14 cellular contexts compared by ENCODE assay signal in the genomic region with DNA sequence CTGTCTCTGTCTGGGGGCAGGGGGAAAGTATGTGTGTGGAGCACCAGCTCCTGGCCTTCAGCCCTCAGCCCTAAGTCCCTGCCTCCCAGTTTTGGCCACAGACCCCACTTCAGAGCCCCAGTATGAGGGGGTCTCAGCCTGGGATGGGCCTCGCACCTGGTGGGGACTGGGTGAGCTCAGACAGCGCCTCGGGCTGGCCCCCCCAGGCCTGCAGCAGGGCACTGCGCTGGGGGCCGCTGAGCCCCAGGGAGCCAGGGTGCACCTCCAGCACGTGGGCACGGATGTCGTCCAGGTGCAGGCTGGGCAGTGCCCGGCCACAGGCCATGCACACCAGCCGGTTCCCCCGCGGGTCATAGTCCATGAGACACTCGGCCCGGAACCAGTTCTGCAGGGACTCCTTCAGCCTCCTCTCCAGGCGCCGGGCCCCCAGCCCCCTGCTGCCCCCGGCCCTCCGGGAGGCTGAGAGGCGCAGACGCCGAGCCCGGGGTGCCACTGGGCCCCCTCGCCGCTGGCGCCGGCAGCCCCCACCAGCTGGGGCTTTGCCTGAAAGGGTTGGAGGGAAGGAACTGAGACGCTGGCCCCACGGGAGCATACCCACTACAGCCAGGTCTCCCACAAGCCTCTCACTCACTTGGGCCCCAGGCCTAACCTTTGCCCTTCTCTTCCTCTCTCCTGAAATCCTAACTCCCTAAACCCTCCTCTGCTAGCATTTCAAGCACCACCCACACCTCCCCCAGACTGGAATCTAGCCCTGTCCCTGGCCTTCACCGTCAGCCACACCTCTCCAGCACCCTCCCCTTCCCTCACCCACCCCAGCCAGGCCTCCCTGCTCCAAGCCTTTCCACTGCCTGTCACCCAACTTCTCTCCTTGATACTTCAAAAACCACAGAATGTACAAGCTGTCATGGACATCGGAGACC. TPM values are rescaled to one million over a fixed set of nuclear protein-coding genes. Genes with fewer than 3 reads are reported as not detected.
A peak's percentile ranks its signal among the peaks of the same experiment; 100 is the strongest.
DNase-seq lines count a peak whose midpoint lies in the region; ATAC-seq, FAIRE-seq and TF ChIP-seq lines count a peak whose summit lies in the region.
"Had no signal": no experiment of that assay in that cellular context is flagged by ENCODE, and none has a peak within 500 bp of the region (broad histone marks: within the 10 kb centered on the region; RNA-seq: fewer than 3 reads in every experiment).

No MANE protein-coding gene starts in this region.

- H2BK120ac ChIP-seq in H1 (replicated peaks; ENCODE audit: low read depth, low read length) = peak overlapping the region; percentile 28

- peak overlapping the region; percentile 10 for H3K56ac ChIP-seq in H1 (replicated peaks; ENCODE audit: insufficient read length, low read depth, low read length)

- H3K27ac Mint-ChIP-seq in nephron (peak overlapping the region; percentile 88 to 99 (median 92)), CD14-positive monocyte (peak overlapping the region in 1 of 7 donors; percentile 68)
- H3K27ac Mint-ChIP-seq in activated T-cell treated with anti-CD3 and anti-CD28 coated beads, Interleukin-2, amount 50 U/mL, for 24 hours = no peak overlapping the region
- H3K27ac Mint-ChIP-seq: naive B cell had no signal

- no peak for FAIRE-seq in H1 (lab: Jason Lieb, UNC)
- FAIRE-seq: frontal cortex had no signal

- no peaks in the 10 kb centered on the region for H3K9me3 ChIP-seq in HUES64 (ENCODE audit: insufficient read depth, low read depth, low read length)
- H3K9me3 ChIP-seq in H1 (ENCODE audit: insufficient read depth in 2 of 2, low read depth in 1 of 2, low read length in 1 of 2) = no peaks in the 10 kb centered on the region
- H3K9me3 ChIP-seq: BE2C had no signal

- CTCF ChIA-PET in H1 (lab: Charles Lee; ENCODE audit: partially characterized antibody) = interaction anchor here (0.6 to 2.7 kb wide), 8 partner anchors 44 to 260 kb away, joined by 3 to 8 read pairs (median 3); no protein-coding TSS in a partner anchor

- H3K9me3 Mint-ChIP-seq in nephron (no peaks in the 10 kb centered on the region), CD14-positive monocyte (peaks cover 0 to 5% (median 3%) of the 10 kb centered on the region in 7 donors)
- H3K9me3 Mint-ChIP-seq in activated T-cell treated with anti-CD3 and anti-CD28 coated beads, Interleukin-2, amount 50 U/mL, for 24 hours = no peaks in the 10 kb centered on the region
- H3K9me3 Mint-ChIP-seq: naive B cell had no signal

- peak overlapping the region; percentile 90; the same call in 1 of the 2 replicates for H2AK5ac ChIP-seq in H1 (ENCODE audit: low read depth, low read length)

- intact Hi-C loops in CD14-positive monocyte (cut with micrococcal nuclease) = loop anchor here (5.0 to 10.0 kb wide), 3 partner anchors 182 to 382 kb away; no protein-coding TSS in a partner anchor
- intact Hi-C loops in sciatic nerve (cut with DNase I) = no loop called here

- no peak overlapping the region for H3K14ac ChIP-seq in H1 (ENCODE audit: insufficient read length)

- H3K4me2 ChIP-seq in H1 (ENCODE audit: insufficient read depth in 1 of 2, low read depth in 2 of 2, low read length in 2 of 2) = peak overlapping the region; percentile 78 to 93

- peak overlapping the region; percentile 72; the same call in 1 of the 2 replicates for H2BK15ac ChIP-seq in H1 (ENCODE audit: low read length)

- 59% methylated on average over 30 of the region's 30 CpGs for WGBS in HUES64
- 80% methylated on average over 19 of the region's 30 CpGs; no CpG with 5 or more reads in 1 of the 2 experiments for WGBS in H1 (ENCODE audit: extremely low coverage in 1 of 2, insufficient coverage in 1 of 2, insufficient read length in 1 of 2, insufficient replicate concordance in 2 of 2, low coverage in 1 of 2, low lambda C conversion rate in 2 of 2, missing lambda C conversion rate in 1 of 2), 2 experiments

- H2AFZ ChIP-seq in H1 (ENCODE audit: low read length) = no peak overlapping the region

- no peak overlapping the region; the same call in 1 of the 2 replicates for H2BK12ac ChIP-seq in H1 (ENCODE audit: low read depth, low read length)

- no peak for TF ChIP-seq EP300 in H1 (IDR thresholded peaks at IDR 0.05; ENCODE audit: borderline replicate concordance in 1 of 2, low read depth in 2 of 2, low read length in 2 of 2)

- H3K4me3 ChIP-seq in HUES64 (ENCODE audit: low read length) = peak overlapping the region; percentile 88
- H3K4me3 ChIP-seq in H1 (ENCODE audit: extremely low read depth in 1 of 4, insufficient read depth in 2 of 4, low read depth in 3 of 4, low read length in 4 of 4) = peak overlapping the region; percentile 16 to 96 (median 58); a peak in 6 of 8 replicates

- peaks cover 8% of the 10 kb centered on the region for H3K36me3 ChIP-seq in HUES64 (ENCODE audit: insufficient read depth, low read length)
- peaks cover 0 to 13% (median 0%) of the 10 kb centered on the region in 4 experiments; a peak in 2 of 8 replicates for H3K36me3 ChIP-seq in H1 (ENCODE audit: control insufficient read depth in 2 of 4, insufficient read depth in 4 of 4, low read length in 3 of 4)
- H3K36me3 ChIP-seq: BE2C had no signal

- peaks cover 19 to 21% of the 10 kb centered on the region in 2 experiments for H4K20me1 ChIP-seq in H1 (replicated peaks in 1 of 2; ENCODE audit: control insufficient read depth in 1 of 2, insufficient read depth in 2 of 2, low read length in 2 of 2)

- peak overlapping the region; percentile 24 for H4K5ac ChIP-seq in H1 (ENCODE audit: insufficient read length, low read depth, low read length)

- TF ChIP-seq POLR2A in H1 (IDR thresholded peaks at IDR 0.05; ENCODE audit: control extremely low read depth in 1 of 2, low read depth in 2 of 2, low read length in 2 of 2) = no peak

- TF ChIP-seq CTCF in H1 (IDR thresholded peaks at IDR 0.05; ENCODE audit: control extremely low read depth in 1 of 3, insufficient read depth in 1 of 3, low read depth in 1 of 3, low read length in 3 of 3) (no peak), nephron (IDR thresholded peaks at IDR 0.05; ENCODE audit: unreplicated experiment in 3 of 3) (no peak), CD14-positive monocyte (IDR thresholded peaks at IDR 0.05) (no peak)

- no peak overlapping the region for H3K23ac ChIP-seq in H1 (ENCODE audit: insufficient read length)

- H3K4me1 ChIP-seq in HUES64 (ENCODE audit: insufficient read depth, low read length) (peaks cover 48% of the 10 kb centered on the region), H1 (replicated peaks in 1 of 4; ENCODE audit: control insufficient read depth in 3 of 4, insufficient read depth in 4 of 4, low read length in 3 of 4) (peaks cover 5 to 42% (median 29%) of the 10 kb centered on the region in 4 experiments)
- H3K4me1 ChIP-seq: BE2C had no signal

- peak overlapping the region; percentile 80 to 92 (median 81) for H3K4me3 Mint-ChIP-seq in nephron
- H3K4me3 Mint-ChIP-seq in CD14-positive monocyte = no peak overlapping the region
- H3K4me3 Mint-ChIP-seq in activated T-cell treated with anti-CD3 and anti-CD28 coated beads, Interleukin-2, amount 50 U/mL, for 24 hours = no peak overlapping the region

- H2BK5ac ChIP-seq in H1 (ENCODE audit: low read depth, low read length) = peak overlapping the region; percentile 73; the same call in 1 of the 2 replicates

- H3K18ac ChIP-seq in H1 (ENCODE audit: extremely low read depth, low read length) = peak overlapping the region; percentile 32

- H3K27me3 ChIP-seq in HUES64 (ENCODE audit: insufficient read depth, low read length) (peaks cover 7% of the 10 kb centered on the region), H1 (replicated peaks in 1 of 4; ENCODE audit: control insufficient read depth in 3 of 4, extremely low read depth in 1 of 4, insufficient read depth in 3 of 4, low read length in 3 of 4) (peaks cover 0 to 6% (median 5%) of the 10 kb centered on the region in 4 experiments; a peak in 5 of 7 replicates)
- H3K27me3 ChIP-seq: BE2C had no signal

- H3K79me1 ChIP-seq in H1 (ENCODE audit: low read depth, low read length) = peaks cover 9% of the 10 kb centered on the region

- DNase-seq in 8988T (peak; percentile 80), H1 (ENCODE audit: low read depth in 1 of 2, low spot score in 2 of 2) (peak in 1 of 2 experiments; percentile 70), CD14-positive monocyte (ENCODE audit: low spot score) (no peak), sciatic nerve (ENCODE audit: low spot score) (no peak)
- DNase-seq in activated T-cell treated with anti-CD3 and anti-CD28 coated beads, Interleukin-2, amount 50 U/mL, for 24 hours = no peak
- DNase-seq: activated CD8-positive, alpha-beta memory T cell treated with anti-CD3 and anti-CD28 coated beads, Interleukin-2, amount 50 U/mL, for 48 hours; BE2C; naive B cell; NCI-H1694 treated with DMSO at 0.1 percent for 48 hours; OCI-M1 had no signal

- H3K36me3 Mint-ChIP-seq in nephron (ENCODE audit: low read depth) (peaks cover 12% of the 10 kb centered on the region), CD14-positive monocyte (peaks cover 3 to 4% of the 10 kb centered on the region in 2 donors)
- peaks cover 5% of the 10 kb centered on the region for H3K36me3 Mint-ChIP-seq in activated T-cell treated with anti-CD3 and anti-CD28 coated beads, Interleukin-2, amount 50 U/mL, for 24 hours (ENCODE audit: low read depth)
- H3K36me3 Mint-ChIP-seq: naive B cell had no signal

- POLR2A ChIA-PET in H1 (lab: Charles Lee; ENCODE audit: partially characterized antibody) = interaction anchor here (0.6 to 6.8 kb wide), 27 partner anchors 9 to 221 kb away, joined by 3 to 73 read pairs (median 3); partner anchors contain the start of genes RCOR2 and SPINDOC

- no peak for TF ChIP-seq RAD21 in H1 (IDR thresholded peaks at IDR 0.05 in 1 of 2, conservative IDR thresholded peaks at IDR 0.05 in 1 of 2; ENCODE audit: low read depth in 2 of 2, low read length in 2 of 2)

- peaks cover 32% of the 10 kb centered on the region for H3K4me1 Mint-ChIP-seq in nephron
- peaks cover 12% of the 10 kb centered on the region for H3K4me1 Mint-ChIP-seq in CD14-positive monocyte
- peaks cover 8% of the 10 kb centered on the region for H3K4me1 Mint-ChIP-seq in activated T-cell treated with anti-CD3 and anti-CD28 coated beads, Interleukin-2, amount 50 U/mL, for 24 hours (ENCODE audit: low read depth)

- H3K23me2 ChIP-seq in H1 (ENCODE audit: low read depth, low read length) = peaks cover 13% of the 10 kb centered on the region

- H3K27ac ChIP-seq in HUES64 (ENCODE audit: low read depth, low read length) (peak overlapping the region; percentile 92), H1 (ENCODE audit: low read depth, low read length) (no peak overlapping the region)

- H3K27me3 Mint-ChIP-seq in nephron (ENCODE audit: low read depth) (peaks cover 3% of the 10 kb centered on the region), CD14-positive monocyte (ENCODE audit: low read depth in 3 of 3) (peaks cover 3 to 18% (median 6%) of the 10 kb centered on the region in 3 donors)
- H3K27me3 Mint-ChIP-seq in activated T-cell treated with anti-CD3 and anti-CD28 coated beads, Interleukin-2, amount 50 U/mL, for 24 hours = peaks cover 3% of the 10 kb centered on the region
- H3K27me3 Mint-ChIP-seq: naive B cell had no signal

- H4K8ac ChIP-seq in H1 (ENCODE audit: extremely low read depth, insufficient read depth, low read length) = peak overlapping the region; percentile 3; the same call in 1 of the 2 replicates

- peak overlapping the region; percentile 46 for H4K91ac ChIP-seq in H1 (replicated peaks; ENCODE audit: insufficient read length, low read length)

- H2BK20ac ChIP-seq in H1 (ENCODE audit: low read length) = peak overlapping the region; percentile 61; the same call in 1 of the 2 replicates

- peaks cover 0 to 45% of the 10 kb centered on the region in 2 experiments; a peak in 2 of 4 replicates for H3K79me2 ChIP-seq in H1 (ENCODE audit: control insufficient read depth in 1 of 2, insufficient read depth in 2 of 2, low read length in 2 of 2)

- no peak overlapping the region for H3K4ac ChIP-seq in H1 (replicated peaks; ENCODE audit: insufficient read length, low read depth, low read length)

- ATAC-seq in GM18861 (IDR thresholded peaks at IDR 0.05; ENCODE audit: unreplicated experiment) (no peak), sciatic nerve (no peak)

- H3K9ac ChIP-seq in HUES64 (ENCODE audit: low read depth, low read length) (peak overlapping the region; percentile 67), H1 (replicated peaks in 1 of 4; ENCODE audit: extremely low read depth in 1 of 4, low read depth in 3 of 4, low read length in 3 of 4) (no peak overlapping the region; a peak in 2 of 7 replicates)

RNA-seq across cellular contexts. Expression of gene ZFTA, which starts 3.6 kb away (rescaled TPM):
- polyA plus RNA-seq in HUES64 (2013, experiment 1 of 2) = 13.8 TPM
- polyA plus RNA-seq in HUES64 (2013, experiment 2 of 2) = 19.4 TPM
- total RNA-seq in H1 (2021; fragmentation: NEBNext Ultra II Directional; extraction: Animal tissue kit (Norgen Biotek cat#: 25700)) = 33.8 and 34.0 TPM in 2 replicates
- polyA plus RNA-seq in H1 (2011; rRNA removed) = 9.5 and 15.4 TPM in 2 replicates
- polyA plus RNA-seq in H1 (2011; cell fraction: cytosol; rRNA removed) = 14.8 TPM
- 45.1 TPM for polyA plus RNA-seq in H1 (2011; cell fraction: nucleus; rRNA removed)
- 17.3 to 20.0 TPM (median 18.4 TPM) in 4 replicates for polyA plus RNA-seq in H1 (2012, experiment 1 of 2)
- polyA plus RNA-seq in H1 (2012, experiment 2 of 2) = 16.2 TPM
- 18.1 TPM for polyA plus RNA-seq in H1 (2013, experiment 1 of 2)
- polyA plus RNA-seq in H1 (2013, experiment 2 of 2) = 18.9 TPM
- polyA minus RNA-seq in H1 (2011; rRNA and poly(A)+ RNA removed) = 7.3 and 9.4 TPM in 2 replicates
- 18.9 TPM for polyA minus RNA-seq in H1 (2011; cell fraction: cytosol; rRNA and poly(A)+ RNA removed)
- 50.1 TPM for polyA minus RNA-seq in H1 (2011; cell fraction: nucleus; rRNA and poly(A)+ RNA removed)
- polyA plus RNA-seq in CD14-positive monocyte = not detected
- total RNA-seq in sciatic nerve = 30.2 TPM

RNA-seq across cellular contexts. Expression of gene SPINDOC, which starts 48.3 kb away (rescaled TPM):
- 55.0 TPM for polyA plus RNA-seq in HUES64 (2013, experiment 1 of 2)
- 61.0 TPM for polyA plus RNA-seq in HUES64 (2013, experiment 2 of 2)
- 99.7 and 104 TPM in 2 replicates for total RNA-seq in H1 (2021; fragmentation: NEBNext Ultra II Directional; extraction: Animal tissue kit (Norgen Biotek cat#: 25700))
- 78.7 and 112 TPM in 2 replicates for polyA plus RNA-seq in H1 (2011; rRNA removed)
- 111 TPM for polyA plus RNA-seq in H1 (2011; cell fraction: cytosol; rRNA removed)
- polyA plus RNA-seq in H1 (2011; cell fraction: nucleus; rRNA removed) = 95.2 TPM
- polyA plus RNA-seq in H1 (2012, experiment 1 of 2) = 78.1 to 103 TPM (median 96.8 TPM) in 4 replicates
- 96.2 TPM for polyA plus RNA-seq in H1 (2012, experiment 2 of 2)
- 70.5 TPM for polyA plus RNA-seq in H1 (2013, experiment 1 of 2)
- 71.0 TPM for polyA plus RNA-seq in H1 (2013, experiment 2 of 2)
- 17.8 and 20.3 TPM in 2 replicates for polyA minus RNA-seq in H1 (2011; rRNA and poly(A)+ RNA removed)
- 41.1 TPM for polyA minus RNA-seq in H1 (2011; cell fraction: cytosol; rRNA and poly(A)+ RNA removed)
- polyA minus RNA-seq in H1 (2011; cell fraction: nucleus; rRNA and poly(A)+ RNA removed) = 32.2 TPM
- polyA plus RNA-seq in CD14-positive monocyte = under 1 TPM; 0.10 to 0.20 TPM
- total RNA-seq in sciatic nerve = 16.0 TPM

Comparison
In these comparisons a context has a peak if more than half of its experiments do, and no peak if none do; other contexts are left out.
1. H3K4me3 Mint-ChIP-seq: peak in nephron (3 of 3); none in CD14-positive monocyte (0 of 2) and activated T-cell treated with anti-CD3 and anti-CD28 coated beads, Interleukin-2, amount 50 U/mL, for 24 hours (single experiment).